In the genomic region with DNA sequence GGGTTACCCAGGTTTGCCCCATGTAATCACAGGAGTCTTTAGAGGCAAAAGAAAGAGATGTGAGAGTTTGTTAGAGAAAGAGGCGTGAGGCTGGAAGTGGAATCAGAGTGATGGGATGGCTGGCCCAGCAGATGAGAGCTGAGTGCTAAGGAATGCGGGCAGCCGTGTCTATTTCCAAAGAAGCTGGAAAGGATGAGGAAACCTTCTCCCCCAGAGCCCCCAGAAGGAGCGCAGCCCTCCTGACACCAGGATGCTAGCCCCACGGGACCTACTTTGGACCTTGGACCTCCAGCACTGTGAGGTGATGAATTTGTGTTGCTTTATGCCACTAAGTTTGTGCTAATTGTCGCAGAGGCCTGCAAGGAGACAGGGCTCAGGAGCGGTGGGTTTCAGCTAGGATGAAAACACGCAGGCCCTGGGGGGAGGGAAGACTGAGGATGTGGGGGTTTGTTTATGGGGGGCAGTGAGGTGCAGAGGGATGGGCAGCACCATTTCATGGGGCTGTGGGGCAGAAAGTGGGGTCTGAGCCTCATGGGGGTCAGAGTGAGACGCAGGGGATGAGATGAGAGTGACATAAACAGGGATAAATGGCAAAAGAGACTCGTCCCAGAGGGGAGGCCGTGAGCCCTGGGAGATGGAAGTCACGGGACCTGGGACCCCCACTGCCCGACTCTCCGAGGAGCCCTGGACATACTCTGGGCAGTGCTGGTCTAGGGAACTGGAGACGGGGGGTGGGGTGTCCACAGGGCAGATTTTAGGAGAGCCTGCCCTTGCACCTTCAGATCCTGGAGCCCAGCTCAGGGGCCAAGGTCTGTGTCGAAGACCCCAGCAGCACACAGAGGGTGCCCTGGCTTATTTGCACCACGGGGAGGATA, we compare ENCODE assay signal across 13 cellular contexts.
A peak's percentile ranks its signal among the peaks of the same experiment; 100 is the strongest.
DNase-seq lines count a peak whose midpoint lies in the region; ATAC-seq and TF ChIP-seq lines count a peak whose summit lies in the region.
"Had no signal": no experiment of that assay in that cellular context is flagged by ENCODE, and none has a peak within 500 bp of the region (broad histone marks: within the 10 kb centered on the region; RNA-seq: fewer than 3 reads in every experiment).

No MANE protein-coding gene starts in this region.

- H3K27ac Mint-ChIP-seq in activated CD8-positive, alpha-beta T cell treated with anti-CD3 and anti-CD28 coated beads, Interleukin-2, amount 10 ng/mL, durations not matched to agents 7 days and 5 days = peak overlapping the region; percentile 53
- no peak overlapping the region for H3K27ac Mint-ChIP-seq in activated CD8-positive, alpha-beta T cell treated with anti-CD3 and anti-CD28 coated beads for 36 hours
- peak overlapping the region in 5 of 6 donors; percentile 1 to 87 (median 27) for H3K27ac Mint-ChIP-seq in naive B cell
- H3K27ac Mint-ChIP-seq in T-cell = peak overlapping the region in 1 of 2 donors; percentile 32
- no peak overlapping the region for H3K27ac Mint-ChIP-seq in HFFc6

- peaks cover 22% of the 10 kb centered on the region; the same call in 1 of the 2 replicates for H3K79me2 ChIP-seq in OCI-LY7 (ENCODE audit: insufficient read depth, low read depth, low read length)

- TF ChIP-seq CTCF in activated CD8-positive, alpha-beta T cell treated with anti-CD3 and anti-CD28 coated beads for 36 hours (IDR thresholded peaks at IDR 0.05) = no peak
- TF ChIP-seq CTCF in OCI-LY7 (conservative IDR thresholded peaks at IDR 0.05; ENCODE audit: low read length) (no peak), upper lobe of right lung (IDR thresholded peaks at IDR 0.05) (no peak), HFFc6 (IDR thresholded peaks at IDR 0.05) (no peak)

- no TSS peak for BruUV-seq in OCI-LY7 (replicated peaks; lab: Mats Ljungman, UMichigan)

- H3K4me1 ChIP-seq in OCI-LY7 (ENCODE audit: insufficient read depth, low read length, poor library complexity, severe bottlenecking) = peaks cover 99% of the 10 kb centered on the region
- peaks cover 3% of the 10 kb centered on the region for H3K4me1 ChIP-seq in upper lobe of right lung

- H3K9me3 ChIP-seq in OCI-LY7 (ENCODE audit: low read length) (no peaks in the 10 kb centered on the region; the same call in 1 of the 2 replicates), upper lobe of right lung (no peaks in the 10 kb centered on the region)

- peak overlapping the region; percentile 77 for H3K4me2 ChIP-seq in OCI-LY7 (ENCODE audit: low read length)

- H3K4me3 ChIP-seq in OCI-LY7 (ENCODE audit: low read depth, low read length, poor library complexity, severe bottlenecking) (peak overlapping the region; percentile 56), upper lobe of right lung (no peak overlapping the region)

- H3K9me3 Mint-ChIP-seq in activated CD8-positive, alpha-beta T cell treated with anti-CD3 and anti-CD28 coated beads, Interleukin-2, amount 10 ng/mL, durations not matched to agents 7 days and 5 days (ENCODE audit: insufficient read depth) = no peaks in the 10 kb centered on the region
- H3K9me3 Mint-ChIP-seq in activated CD8-positive, alpha-beta T cell treated with anti-CD3 and anti-CD28 coated beads for 36 hours = no peaks in the 10 kb centered on the region
- H3K9me3 Mint-ChIP-seq in naive B cell (peaks cover 0 to 11% (median 5%) of the 10 kb centered on the region in 7 donors), T-cell (no peaks in the 10 kb centered on the region), HFFc6 (no peaks in the 10 kb centered on the region)

- intact Hi-C loops in activated CD8-positive, alpha-beta T cell treated with anti-CD3 and anti-CD28 coated beads for 36 hours (cut with micrococcal nuclease) = no loop called here
- intact Hi-C loops in OCI-LY7 (cut with micrococcal nuclease; ENCODE audit: unreplicated experiment) (loop anchor here (5.0 kb wide), 3 partner anchors 145 to 570 kb away; no protein-coding TSS in a partner anchor), upper lobe of right lung (cut with DNase I) (no loop called here)

- no peaks in the 10 kb centered on the region for H3K9me2 ChIP-seq in OCI-LY7 (ENCODE audit: insufficient read depth, low read length)

- no peaks in the 10 kb centered on the region for H3K27me3 Mint-ChIP-seq in activated CD8-positive, alpha-beta T cell treated with anti-CD3 and anti-CD28 coated beads, Interleukin-2, amount 10 ng/mL, durations not matched to agents 7 days and 5 days (ENCODE audit: low read depth)
- H3K27me3 Mint-ChIP-seq in activated CD8-positive, alpha-beta T cell treated with anti-CD3 and anti-CD28 coated beads for 36 hours = no peaks in the 10 kb centered on the region
- H3K27me3 Mint-ChIP-seq in naive B cell (no peaks in the 10 kb centered on the region), T-cell (no peaks in the 10 kb centered on the region), HFFc6 (ENCODE audit: insufficient read depth) (no peaks in the 10 kb centered on the region)

- H3K4me3 Mint-ChIP-seq in activated CD8-positive, alpha-beta T cell treated with anti-CD3 and anti-CD28 coated beads, Interleukin-2, amount 10 ng/mL, durations not matched to agents 7 days and 5 days = no peak overlapping the region
- H3K4me3 Mint-ChIP-seq in activated CD8-positive, alpha-beta T cell treated with anti-CD3 and anti-CD28 coated beads for 36 hours = no peak overlapping the region
- H3K4me3 Mint-ChIP-seq in naive B cell (no peak overlapping the region), T-cell (no peak overlapping the region), HFFc6 (no peak overlapping the region)

- H3K36me3 ChIP-seq in OCI-LY7 (ENCODE audit: insufficient read depth, low read length) = peaks cover 10% of the 10 kb centered on the region
- no peaks in the 10 kb centered on the region for H3K36me3 ChIP-seq in upper lobe of right lung

- peak overlapping the region; percentile 1; the same call in 1 of the 2 replicates for H2AFZ ChIP-seq in OCI-LY7 (ENCODE audit: low read length)

- POLR2A ChIA-PET in activated CD8-positive, alpha-beta T cell treated with anti-CD3 and anti-CD28 coated beads, Interleukin-2, amount 10 ng/mL, durations not matched to agents 7 days and 5 days (lab: Charles Lee) = no interaction called here
- POLR2A ChIA-PET in activated CD8-positive, alpha-beta T cell treated with anti-CD3 and anti-CD28 coated beads for 36 hours (lab: Charles Lee) = no interaction called here
- POLR2A ChIA-PET in OCI-LY7 (lab: Charles Lee) (interaction anchor here (0.6 to 1.9 kb wide), 6 partner anchors 22 to 212 kb away, joined by 3 to 8 read pairs (median 4); no protein-coding TSS in a partner anchor), T-cell (lab: Charles Lee) (no interaction called here)

- H3K27ac ChIP-seq in OCI-LY7 (ENCODE audit: low read depth, low read length, poor library complexity, severe bottlenecking) (peak overlapping the region; percentile 95), upper lobe of right lung (no peak overlapping the region)

- DNase-seq in activated CD8-positive, alpha-beta T cell treated with anti-CD3 and anti-CD28 coated beads, Interleukin-2, amount 10 ng/mL, durations not matched to agents 7 days and 5 days = no peak
- no peak for DNase-seq in activated CD8-positive, alpha-beta T cell treated with anti-CD3 and anti-CD28 coated beads for 36 hours
- DNase-seq in OCI-LY7 (ENCODE audit: low spot score) = no peak
- DNase-seq in naive B cell = no peak
- peak; percentile 18 for DNase-seq in upper lobe of right lung
- DNase-seq in T-cell = no peak
- no peak for DNase-seq in HFFc6
- DNase-seq: 8988T, NCI-H510A, NCI-H82, SIG-M5 had no signal

- peaks cover 35% of the 10 kb centered on the region for H3K36me3 Mint-ChIP-seq in activated CD8-positive, alpha-beta T cell treated with anti-CD3 and anti-CD28 coated beads, Interleukin-2, amount 10 ng/mL, durations not matched to agents 7 days and 5 days (ENCODE audit: low read depth)
- peaks cover 16% of the 10 kb centered on the region for H3K36me3 Mint-ChIP-seq in activated CD8-positive, alpha-beta T cell treated with anti-CD3 and anti-CD28 coated beads for 36 hours (ENCODE audit: low read depth)
- H3K36me3 Mint-ChIP-seq in naive B cell (peaks cover 6 to 26% of the 10 kb centered on the region in 2 donors), T-cell (peaks cover 25% of the 10 kb centered on the region), HFFc6 (ENCODE audit: low read depth) (no peaks in the 10 kb centered on the region)

- H4K20me1 ChIP-seq in OCI-LY7 (ENCODE audit: insufficient read depth, low read length) = no peaks in the 10 kb centered on the region

- ATAC-seq in activated CD8-positive, alpha-beta T cell treated with anti-CD3 and anti-CD28 coated beads, Interleukin-2, amount 10 ng/mL, durations not matched to agents 7 days and 5 days = no peak
- ATAC-seq in activated CD8-positive, alpha-beta T cell treated with anti-CD3 and anti-CD28 coated beads for 36 hours = no peak
- ATAC-seq in naive B cell (ENCODE audit: low read depth in 2 of 2) (no peak), upper lobe of right lung (no peak), GM19023 (IDR thresholded peaks at IDR 0.05; ENCODE audit: unreplicated experiment) (no peak), T-cell (replicated peaks in 1 of 4) (no peak)
- ATAC-seq: HCT116 had no signal

- CTCF ChIA-PET in activated CD8-positive, alpha-beta T cell treated with anti-CD3 and anti-CD28 coated beads, Interleukin-2, amount 10 ng/mL, durations not matched to agents 7 days and 5 days (lab: Charles Lee) = no interaction called here
- CTCF ChIA-PET in activated CD8-positive, alpha-beta T cell treated with anti-CD3 and anti-CD28 coated beads for 36 hours (lab: Charles Lee) = no interaction called here
- CTCF ChIA-PET in OCI-LY7 (lab: Charles Lee; ENCODE audit: unreplicated experiment) (interaction anchor here (1.2 kb wide), 1 partner anchor 79 kb away, joined by 3 read pairs; no protein-coding TSS in a partner anchor), T-cell (lab: Charles Lee) (interaction anchor here in 1 of 2 donors (0.5 kb wide), 1 partner anchor 9 kb away, joined by 4 read pairs; no protein-coding TSS in a partner anchor)

- peaks cover 43% of the 10 kb centered on the region for H3K4me1 Mint-ChIP-seq in activated CD8-positive, alpha-beta T cell treated with anti-CD3 and anti-CD28 coated beads, Interleukin-2, amount 10 ng/mL, durations not matched to agents 7 days and 5 days (ENCODE audit: low read depth)
- peaks cover 39% of the 10 kb centered on the region for H3K4me1 Mint-ChIP-seq in activated CD8-positive, alpha-beta T cell treated with anti-CD3 and anti-CD28 coated beads for 36 hours (ENCODE audit: low read depth)
- H3K4me1 Mint-ChIP-seq in naive B cell = peaks cover 25 to 34% (median 27%) of the 10 kb centered on the region in 3 donors
- H3K4me1 Mint-ChIP-seq in T-cell = peaks cover 0 to 39% (median 23%) of the 10 kb centered on the region in 3 donors
- peaks cover 43% of the 10 kb centered on the region for H3K4me1 Mint-ChIP-seq in HFFc6 (ENCODE audit: low read depth)

- no peaks in the 10 kb centered on the region for H3K27me3 ChIP-seq in upper lobe of right lung

Comparison
In these comparisons a context has a peak if more than half of its experiments do, and no peak if none do; other contexts are left out.
1. H3K27ac Mint-ChIP-seq: peak in activated CD8-positive, alpha-beta T cell treated with anti-CD3 and anti-CD28 coated beads, Interleukin-2, amount 10 ng/mL, durations not matched to agents 7 days and 5 days (single experiment) and naive B cell (5 of 6); none in activated CD8-positive, alpha-beta T cell treated with anti-CD3 and anti-CD28 coated beads for 36 hours (single experiment) and HFFc6 (single experiment).